8 cellular contexts compared by ENCODE assay signal in genomic region chr2:168889635-168890005, GRCh38. TPM values are rescaled to one million over a fixed set of nuclear protein-coding genes. Genes with fewer than 3 reads are reported as not detected.
DNase-seq lines count a peak whose midpoint lies in the region; ATAC-seq and TF ChIP-seq lines count a peak whose summit lies in the region.

No MANE protein-coding gene starts in this region.

- H3K4me3 ChIP-seq in AG09309 (ENCODE audit: control insufficient read depth, low read depth, low read length) = peak overlapping the region; percentile 84

- peaks cover 21% of the 10 kb centered on the region for H3K27me3 Mint-ChIP-seq in activated CD8-positive, alpha-beta T cell treated with anti-CD3 and anti-CD28 coated beads, Interleukin-2, amount 10 ng/mL, durations not matched to agents 7 days and 5 days (ENCODE audit: low read depth)

- no peak for DNase-seq in AG09309 (ENCODE audit: low read depth)
- no peak for DNase-seq in activated CD8-positive, alpha-beta T cell treated with anti-CD3 and anti-CD28 coated beads, Interleukin-2, amount 10 ng/mL, durations not matched to agents 7 days and 5 days
- DNase-seq in left kidney (ENCODE audit: low read depth, low spot score) = peak; percentile 10
- DNase-seq in HuH-7 (ENCODE audit: low spot score) = no peak
- DNase-seq in dedifferentiated amniotic fluid mesenchymal stem cell (ENCODE audit: extremely low spot score) = no peak
- DNase-seq in HPDE6-E6E7 (ENCODE audit: extremely low spot score) = no peak
- no peak for DNase-seq in central memory CD4-positive, alpha-beta T cell

- POLR2A ChIA-PET in activated CD8-positive, alpha-beta T cell treated with anti-CD3 and anti-CD28 coated beads, Interleukin-2, amount 10 ng/mL, durations not matched to agents 7 days and 5 days (lab: Charles Lee) = no interaction called here

- no peak for TF ChIP-seq CTCF in AG09309 (IDR thresholded peaks at IDR 0.05; ENCODE audit: control insufficient read depth, insufficient read depth, low read depth, low read length, missing control alignments)

- no peaks in the 10 kb centered on the region for H3K9me3 Mint-ChIP-seq in activated CD8-positive, alpha-beta T cell treated with anti-CD3 and anti-CD28 coated beads, Interleukin-2, amount 10 ng/mL, durations not matched to agents 7 days and 5 days (ENCODE audit: insufficient read depth)

- H3K4me3 Mint-ChIP-seq in activated CD8-positive, alpha-beta T cell treated with anti-CD3 and anti-CD28 coated beads, Interleukin-2, amount 10 ng/mL, durations not matched to agents 7 days and 5 days = peak overlapping the region; percentile 93

- CTCF ChIA-PET in activated CD8-positive, alpha-beta T cell treated with anti-CD3 and anti-CD28 coated beads, Interleukin-2, amount 10 ng/mL, durations not matched to agents 7 days and 5 days (lab: Charles Lee) = interaction anchor here (0.7 kb wide), 1 partner anchor 543 kb away, joined by 3 read pairs; no protein-coding TSS in a partner anchor

- peaks cover 33% of the 10 kb centered on the region for H3K36me3 Mint-ChIP-seq in activated CD8-positive, alpha-beta T cell treated with anti-CD3 and anti-CD28 coated beads, Interleukin-2, amount 10 ng/mL, durations not matched to agents 7 days and 5 days (ENCODE audit: low read depth)

- peak; percentile 1 for ATAC-seq in GM21576 (IDR thresholded peaks at IDR 0.05; ENCODE audit: unreplicated experiment)
- ATAC-seq in activated CD8-positive, alpha-beta T cell treated with anti-CD3 and anti-CD28 coated beads, Interleukin-2, amount 10 ng/mL, durations not matched to agents 7 days and 5 days = peak; percentile 4

- H3K4me1 Mint-ChIP-seq in activated CD8-positive, alpha-beta T cell treated with anti-CD3 and anti-CD28 coated beads, Interleukin-2, amount 10 ng/mL, durations not matched to agents 7 days and 5 days (ENCODE audit: low read depth) = peaks cover 25% of the 10 kb centered on the region

- peak overlapping the region; percentile 96 for H3K27ac Mint-ChIP-seq in activated CD8-positive, alpha-beta T cell treated with anti-CD3 and anti-CD28 coated beads, Interleukin-2, amount 10 ng/mL, durations not matched to agents 7 days and 5 days

RNA-seq across cellular contexts. Expression of gene SPC25, which starts 0.6 kb away (rescaled TPM):
- 10 to 100 TPM; 58.3 to 69.8 TPM for total RNA-seq in activated CD8-positive, alpha-beta T cell treated with anti-CD3 and anti-CD28 coated beads, Interleukin-2, amount 10 ng/mL, durations not matched to agents 7 days and 5 days

RNA-seq across cellular contexts. Expression of gene G6PC2, which starts 11.5 kb away (rescaled TPM):
- not detected for total RNA-seq in activated CD8-positive, alpha-beta T cell treated with anti-CD3 and anti-CD28 coated beads, Interleukin-2, amount 10 ng/mL, durations not matched to agents 7 days and 5 days
